8 cellular contexts compared by ENCODE assay signal in genomic region chr11:72676874-72677341, GRCh38. TPM values are rescaled to one million over a fixed set of nuclear protein-coding genes. Genes with fewer than 3 reads are reported as not detected.
DNase-seq lines count a peak whose midpoint lies in the region; ATAC-seq, FAIRE-seq and TF ChIP-seq lines count a peak whose summit lies in the region.

No MANE protein-coding gene starts in this region.

- no CpG with 5 or more reads among the region's 30 CpGs for WGBS in neuronal stem cell (ENCODE audit: extremely low coverage in 2 of 2, insufficient read length in 2 of 2, insufficient replicate concordance in 1 of 2), 2 donors

- no peak overlapping the region for H3K4ac ChIP-seq in neuronal stem cell (ENCODE audit: low read length)

- H2AK5ac ChIP-seq in neuronal stem cell (ENCODE audit: low read depth, low read length), result no peak overlapping the region

- no peak overlapping the region for H2AFZ ChIP-seq in neuronal stem cell (ENCODE audit: low read length)

- no peaks in the 10 kb centered on the region for H3K36me3 ChIP-seq in CD4-positive, CD25-positive, alpha-beta regulatory T cell (ENCODE audit: control insufficient read depth, insufficient read depth, low read length)
- no peaks in the 10 kb centered on the region for H3K36me3 ChIP-seq in neuronal stem cell (replicated peaks in 1 of 2; ENCODE audit: control insufficient read depth in 2 of 2, insufficient read depth in 2 of 2, low read length in 2 of 2)

- H3K27me3 ChIP-seq in CD4-positive, CD25-positive, alpha-beta regulatory T cell (ENCODE audit: control insufficient read depth, insufficient read depth, low read length), result peaks cover 25% of the 10 kb centered on the region
- peaks cover 0 to 79% (median 48%) of the 10 kb centered on the region in 3 experiments for H3K27me3 ChIP-seq in neuronal stem cell (ENCODE audit: control insufficient read depth in 3 of 3, insufficient read depth in 3 of 3, low read depth in 1 of 3, low read length in 3 of 3)

- H3K4me1 Mint-ChIP-seq in CD4-positive, CD25-positive, alpha-beta regulatory T cell, result peaks cover 0 to 31% (median 7%) of the 10 kb centered on the region in 4 donors
- H3K4me1 Mint-ChIP-seq in activated CD4-positive, alpha-beta memory T cell treated with anti-CD3 and anti-CD28 coated beads, Interleukin-2, amount 10 ng/mL, durations not matched to agents 7 days and 5 days, result peaks cover 2% of the 10 kb centered on the region
- peaks cover 7% of the 10 kb centered on the region for H3K4me1 Mint-ChIP-seq in endothelial cell (ENCODE audit: unreplicated experiment)

- H2BK120ac ChIP-seq in neuronal stem cell (ENCODE audit: low read depth, low read length), result no peak overlapping the region

- peak overlapping the region in 1 of 4 donors; percentile 26 for H3K4me3 Mint-ChIP-seq in CD4-positive, CD25-positive, alpha-beta regulatory T cell
- H3K4me3 Mint-ChIP-seq in activated CD4-positive, alpha-beta memory T cell treated with anti-CD3 and anti-CD28 coated beads, Interleukin-2, amount 10 ng/mL, durations not matched to agents 7 days and 5 days, result no peak overlapping the region
- H3K4me3 Mint-ChIP-seq in endothelial cell (ENCODE audit: unreplicated experiment), result peak overlapping the region; percentile 57

- H3K27me3 Mint-ChIP-seq in CD4-positive, CD25-positive, alpha-beta regulatory T cell, result peaks cover 44% of the 10 kb centered on the region
- peaks cover 70% of the 10 kb centered on the region for H3K27me3 Mint-ChIP-seq in activated CD4-positive, alpha-beta memory T cell treated with anti-CD3 and anti-CD28 coated beads, Interleukin-2, amount 10 ng/mL, durations not matched to agents 7 days and 5 days
- H3K27me3 Mint-ChIP-seq in endothelial cell (ENCODE audit: unreplicated experiment), result peaks cover 26% of the 10 kb centered on the region

- peaks cover 0 to 8% (median 0%) of the 10 kb centered on the region in 7 donors for H3K9me3 Mint-ChIP-seq in CD4-positive, CD25-positive, alpha-beta regulatory T cell
- no peaks in the 10 kb centered on the region for H3K9me3 Mint-ChIP-seq in activated CD4-positive, alpha-beta memory T cell treated with anti-CD3 and anti-CD28 coated beads, Interleukin-2, amount 10 ng/mL, durations not matched to agents 7 days and 5 days
- H3K9me3 Mint-ChIP-seq in endothelial cell (ENCODE audit: unreplicated experiment), result no peaks in the 10 kb centered on the region

- no peak overlapping the region for H3K27ac ChIP-seq in CD4-positive, CD25-positive, alpha-beta regulatory T cell (ENCODE audit: insufficient read depth, low read length, poor library complexity, severe bottlenecking)
- H3K27ac ChIP-seq in neuronal stem cell (replicated peaks; ENCODE audit: low read length), result no peak overlapping the region

- H3K23ac ChIP-seq in neuronal stem cell (ENCODE audit: low read depth, low read length, poor library complexity), result no peak overlapping the region

- no peak overlapping the region for H4K8ac ChIP-seq in neuronal stem cell (ENCODE audit: low read depth, low read length)

- H3K9ac ChIP-seq in neuronal stem cell (ENCODE audit: low read depth, low read length, poor library complexity), result no peak overlapping the region

- POLR2A ChIA-PET in activated CD4-positive, alpha-beta memory T cell treated with anti-CD3 and anti-CD28 coated beads, Interleukin-2, amount 10 ng/mL, durations not matched to agents 7 days and 5 days (lab: Charles Lee), result interaction anchor here (0.6 to 1.2 kb wide), 3 partner anchors 9 to 205 kb away, joined by 3 read pairs; no protein-coding TSS in a partner anchor

- no peak overlapping the region for H3K4me3 ChIP-seq in CD4-positive, CD25-positive, alpha-beta regulatory T cell (ENCODE audit: low read depth, low read length)
- no peak overlapping the region for H3K4me3 ChIP-seq in neuronal stem cell (ENCODE audit: low read length in 2 of 2)

- TF ChIP-seq CTCF in endothelial cell (IDR thresholded peaks at IDR 0.05; ENCODE audit: unreplicated experiment), result no peak

- H2BK5ac ChIP-seq in neuronal stem cell (ENCODE audit: low read length), result no peak overlapping the region

- H3K4me1 ChIP-seq in CD4-positive, CD25-positive, alpha-beta regulatory T cell (ENCODE audit: control insufficient read depth, insufficient read depth, low read length, poor library complexity, severe bottlenecking), result peaks cover 9% of the 10 kb centered on the region
- H3K4me1 ChIP-seq in neuronal stem cell (ENCODE audit: control insufficient read depth in 2 of 2, insufficient read depth in 1 of 2, low read depth in 1 of 2, low read length in 2 of 2), result peaks cover 10 to 20% of the 10 kb centered on the region in 2 donors

- H3K14ac ChIP-seq in neuronal stem cell (ENCODE audit: low read length), result no peak overlapping the region

- no peak overlapping the region for H2BK15ac ChIP-seq in neuronal stem cell (ENCODE audit: low read length)

- FAIRE-seq in urothelium cell line (lab: Jason Lieb, UNC), result no peak

- CTCF ChIA-PET in activated CD4-positive, alpha-beta memory T cell treated with anti-CD3 and anti-CD28 coated beads, Interleukin-2, amount 10 ng/mL, durations not matched to agents 7 days and 5 days (lab: Charles Lee), result interaction anchor here (0.8 to 1.7 kb wide), 3 partner anchors 89 to 246 kb away, joined by 3 to 4 read pairs (median 3); no protein-coding TSS in a partner anchor

- no peaks in the 10 kb centered on the region for H3K36me3 Mint-ChIP-seq in CD4-positive, CD25-positive, alpha-beta regulatory T cell
- no peaks in the 10 kb centered on the region for H3K36me3 Mint-ChIP-seq in activated CD4-positive, alpha-beta memory T cell treated with anti-CD3 and anti-CD28 coated beads, Interleukin-2, amount 10 ng/mL, durations not matched to agents 7 days and 5 days (ENCODE audit: low read depth)
- peaks cover 8% of the 10 kb centered on the region for H3K36me3 Mint-ChIP-seq in endothelial cell (ENCODE audit: low read depth, unreplicated experiment)

- H3K27ac Mint-ChIP-seq in CD4-positive, CD25-positive, alpha-beta regulatory T cell, result no peak overlapping the region
- no peak overlapping the region for H3K27ac Mint-ChIP-seq in activated CD4-positive, alpha-beta memory T cell treated with anti-CD3 and anti-CD28 coated beads, Interleukin-2, amount 10 ng/mL, durations not matched to agents 7 days and 5 days
- H3K27ac Mint-ChIP-seq in endothelial cell (ENCODE audit: unreplicated experiment), result no peak overlapping the region

- H3K9me3 ChIP-seq in CD4-positive, CD25-positive, alpha-beta regulatory T cell (ENCODE audit: control insufficient read depth in 2 of 2, low read length in 2 of 2), result no peaks in the 10 kb centered on the region
- no peaks in the 10 kb centered on the region for H3K9me3 ChIP-seq in neuronal stem cell (replicated peaks in 1 of 2; ENCODE audit: control insufficient read depth in 2 of 2, insufficient read depth in 1 of 2, low read depth in 1 of 2, low read length in 2 of 2)

- H2BK12ac ChIP-seq in neuronal stem cell (ENCODE audit: low read length), result no peak overlapping the region

- H3K18ac ChIP-seq in neuronal stem cell (ENCODE audit: low read length), result no peak overlapping the region

- H3K79me1 ChIP-seq in neuronal stem cell (ENCODE audit: low read depth, low read length), result no peaks in the 10 kb centered on the region

- H3K4me2 ChIP-seq in neuronal stem cell (ENCODE audit: insufficient read depth, low read length, poor library complexity, severe bottlenecking), result no peak overlapping the region

- peak; percentile 50 to 69 for ATAC-seq in CD4-positive, CD25-positive, alpha-beta regulatory T cell (ENCODE audit: low read depth in 2 of 2)
- ATAC-seq in GM18870 (IDR thresholded peaks at IDR 0.05; ENCODE audit: unreplicated experiment) (no peak), GM21390 (IDR thresholded peaks at IDR 0.05; ENCODE audit: unreplicated experiment) (no peak)

- DNase-seq in CD4-positive, CD25-positive, alpha-beta regulatory T cell, result peak; percentile 19 to 63 (median 40)
- DNase-seq in KBM-7, result peak; percentile 53
- DNase-seq in activated CD4-positive, alpha-beta memory T cell treated with anti-CD3 and anti-CD28 coated beads, Interleukin-2, amount 10 ng/mL, durations not matched to agents 7 days and 5 days, result peak; percentile 73
- peak; percentile 90 for DNase-seq in endothelial cell (ENCODE audit: low spot score)
- peak; percentile 76 for DNase-seq in neuronal stem cell (ENCODE audit: low spot score)
- DNase-seq in urothelium cell line (ENCODE audit: low spot score), result peak; percentile 86

- no peak overlapping the region for H4K91ac ChIP-seq in neuronal stem cell (ENCODE audit: low read depth, low read length, poor library complexity)

- in situ Hi-C loops in KBM-7 (cut with MboI; ENCODE audit: low pct_unique_long_range_greater_than_20kb, low sequenced_read_pairs), result no loop called here

RNA-seq across cellular contexts. Expression of gene PDE2A, which starts 2.7 kb away (rescaled TPM):
- total RNA-seq in CD4-positive, CD25-positive, alpha-beta regulatory T cell, result 6.7 TPM
- not detected for polyA plus RNA-seq in CD4-positive, CD25-positive, alpha-beta regulatory T cell
- total RNA-seq in activated CD4-positive, alpha-beta memory T cell treated with anti-CD3 and anti-CD28 coated beads, Interleukin-2, amount 10 ng/mL, durations not matched to agents 7 days and 5 days, result 1 to 10 TPM in 1 of 2 experiments, under 1 TPM in 1; 0.93 to 1.8 TPM
- 65.9 TPM for total RNA-seq in endothelial cell (ENCODE audit: unreplicated experiment)
- 1.7 TPM for polyA plus RNA-seq in neuronal stem cell (2013, experiment 1 of 2)
- polyA plus RNA-seq in neuronal stem cell (2013, experiment 2 of 2), result 1.7 TPM

Comparison
In these comparisons a context has a peak if more than half of its experiments do, and no peak if none do; other contexts are left out.
1. ATAC-seq: peak in CD4-positive, CD25-positive, alpha-beta regulatory T cell (2 of 2); none in GM18870 (single experiment) and GM21390 (single experiment).
2. DNase-seq: peak in every context shown above with its lines; median percentile 90 in endothelial cell; 86 in urothelium cell line; 76 in neuronal stem cell; 73 in activated CD4-positive, alpha-beta memory T cell treated with anti-CD3 and anti-CD28 coated beads, Interleukin-2, amount 10 ng/mL, durations not matched to agents 7 days and 5 days; 53 in KBM-7; 40 in CD4-positive, CD25-positive, alpha-beta regulatory T cell.